8 cellular contexts compared by ENCODE assay signal in the genomic region with DNA sequence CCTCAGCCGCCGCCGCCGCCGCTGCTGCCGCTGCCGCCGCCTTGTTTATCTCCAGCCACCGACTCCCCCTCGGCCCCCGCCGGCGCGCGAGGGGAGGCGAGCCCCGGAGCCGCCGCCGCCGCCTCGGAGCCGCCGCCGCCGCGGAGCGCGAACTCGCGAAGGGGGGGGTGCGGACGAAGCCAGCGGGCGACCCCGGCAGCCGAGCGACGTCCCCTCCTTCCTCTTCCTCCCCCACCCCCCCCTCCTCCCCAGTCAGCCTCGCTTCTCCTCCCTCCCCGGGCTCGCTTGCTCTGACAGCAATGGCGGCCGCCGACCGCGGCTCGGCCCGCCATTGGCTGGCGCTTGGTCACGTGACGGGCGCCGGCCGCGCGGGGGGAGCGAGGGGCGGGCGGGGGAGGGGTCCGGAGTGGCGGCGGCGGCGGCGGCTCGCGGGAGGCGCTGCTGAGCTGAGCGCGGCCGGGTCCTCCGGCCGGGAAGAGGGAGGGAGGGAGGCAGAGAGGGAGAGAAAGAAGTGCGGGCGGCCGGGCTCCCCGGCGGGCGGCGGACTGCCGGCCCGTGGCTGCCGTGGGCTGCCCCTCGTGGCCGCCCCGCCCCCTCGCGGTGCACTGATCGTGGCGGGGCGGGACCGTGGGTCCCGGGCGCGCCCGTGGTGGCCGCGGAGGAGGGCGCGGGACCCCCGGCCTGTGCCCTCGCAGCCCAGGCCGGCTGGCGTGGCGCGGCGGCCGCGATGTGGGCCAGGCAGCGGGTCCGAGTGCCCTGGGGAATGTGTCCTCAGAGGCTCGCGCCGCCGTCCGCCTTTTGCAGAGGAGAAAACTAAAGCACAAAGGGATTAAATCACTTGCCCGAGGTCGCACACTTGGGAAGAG. TPM values are rescaled to one million over a fixed set of nuclear protein-coding genes. Genes with fewer than 3 reads are reported as not detected.
DNase-seq lines count a peak whose midpoint lies in the region; ATAC-seq and TF ChIP-seq lines count a peak whose summit lies in the region.

A gene (minus strand): TSS at position 301 of the 866 bp plus-strand sequence. CDS start 562 bp downstream, outside the sequence.

- H3K4me3 Mint-ChIP-seq in activated T-helper 2 cell treated with anti-CD3 and anti-CD28 coated beads, Interferon-gamma antibody, Interleukin-2, Interleukin-4, amounts not matched to agents 10 μg/mL and 5 μg/mL and 100 μg/mL, durations not matched to agents 14 hours and 24 hours and 36 hours (ENCODE audit: low read depth), result peak within 1 kb of the TSS; percentile 91
- H3K4me3 Mint-ChIP-seq in natural killer cell, result peak within 1 kb of the TSS; percentile 96

- H3K4me1 Mint-ChIP-seq in activated T-helper 2 cell treated with anti-CD3 and anti-CD28 coated beads, Interferon-gamma antibody, Interleukin-2, Interleukin-4, amounts not matched to agents 10 μg/mL and 5 μg/mL and 100 μg/mL, durations not matched to agents 14 hours and 24 hours and 36 hours (ENCODE audit: low read depth), result peaks cover 44% of the 10 kb centered on the region
- H3K4me1 Mint-ChIP-seq in natural killer cell, result peaks cover 43% of the 10 kb centered on the region in 2 donors

- H3K9me3 Mint-ChIP-seq in activated T-helper 2 cell treated with anti-CD3 and anti-CD28 coated beads, Interferon-gamma antibody, Interleukin-2, Interleukin-4, amounts not matched to agents 10 μg/mL and 5 μg/mL and 100 μg/mL, durations not matched to agents 14 hours and 24 hours and 36 hours, result no peaks in the 10 kb centered on the region
- H3K9me3 Mint-ChIP-seq in natural killer cell, result no peaks in the 10 kb centered on the region

- intact Hi-C loops in activated T-helper 2 cell treated with anti-CD3 and anti-CD28 coated beads, Interferon-gamma antibody, Interleukin-2, Interleukin-4, amounts not matched to agents 10 μg/mL and 5 μg/mL and 100 μg/mL, durations not matched to agents 14 hours and 24 hours and 36 hours (cut with micrococcal nuclease), result loop anchor here (2.0 to 10.0 kb wide), 8 partner anchors 40 to 325 kb away; a partner anchor contains a TSS
- intact Hi-C loops in natural killer cell (cut with micrococcal nuclease), result loop anchor here (2.0 to 5.0 kb wide), 3 partner anchors 40 to 210 kb away; no protein-coding TSS in a partner anchor

- CTCF ChIA-PET in RWPE1 (lab: Yijun Ruan, JAX), result interaction anchor here (0.6 kb wide), 1 partner anchor 29 kb away, joined by 3 read pairs; no protein-coding TSS in a partner anchor

- H3K4me3 ChIP-seq in fibroblast of mammary gland (ENCODE audit: control insufficient read depth, low read depth, low read length), result peak within 1 kb of the TSS; percentile 90

- H3K36me3 Mint-ChIP-seq in activated T-helper 2 cell treated with anti-CD3 and anti-CD28 coated beads, Interferon-gamma antibody, Interleukin-2, Interleukin-4, amounts not matched to agents 10 μg/mL and 5 μg/mL and 100 μg/mL, durations not matched to agents 14 hours and 24 hours and 36 hours (ENCODE audit: low read depth), result no peaks in the 10 kb centered on the region
- peaks cover 8% of the 10 kb centered on the region for H3K36me3 Mint-ChIP-seq in natural killer cell

- peak within 1 kb of the TSS; percentile 88 for H3K27ac ChIP-seq in RWPE1

- peaks cover 6% of the 10 kb centered on the region for H3K27me3 Mint-ChIP-seq in activated T-helper 2 cell treated with anti-CD3 and anti-CD28 coated beads, Interferon-gamma antibody, Interleukin-2, Interleukin-4, amounts not matched to agents 10 μg/mL and 5 μg/mL and 100 μg/mL, durations not matched to agents 14 hours and 24 hours and 36 hours (ENCODE audit: low read depth)
- H3K27me3 Mint-ChIP-seq in natural killer cell (ENCODE audit: low read depth in 2 of 2), result no peaks in the 10 kb centered on the region

- ATAC-seq in GM21717 (IDR thresholded peaks at IDR 0.05; ENCODE audit: unreplicated experiment) (peak; percentile 86), natural killer cell (peak; percentile 80 to 90 (median 86))

- TF ChIP-seq CTCF in RWPE1 (conservative IDR thresholded peaks at IDR 0.05; ENCODE audit: low read depth), result peak; percentile 70
- TF ChIP-seq CTCF in fibroblast of mammary gland (conservative IDR thresholded peaks at IDR 0.05; ENCODE audit: control insufficient read depth, insufficient read depth, low read depth, low read length), result no peak
- peak; percentile 19 for TF ChIP-seq CTCF in natural killer cell (IDR thresholded peaks at IDR 0.05)

- POLR2A ChIA-PET in RWPE1 (lab: Yijun Ruan, JAX; ENCODE audit: low non-redundant PET), result no interaction called here

- H3K27ac Mint-ChIP-seq in activated T-helper 2 cell treated with anti-CD3 and anti-CD28 coated beads, Interferon-gamma antibody, Interleukin-2, Interleukin-4, amounts not matched to agents 10 μg/mL and 5 μg/mL and 100 μg/mL, durations not matched to agents 14 hours and 24 hours and 36 hours, result peak within 1 kb of the TSS; percentile 91
- H3K27ac Mint-ChIP-seq in natural killer cell, result peak within 1 kb of the TSS; percentile 88 to 93

- DNase-seq in DMS53 treated with DMSO at 0.1 percent for 48 hours (lab: John Stamatoyannopoulos, UW; ENCODE audit: unreplicated experiment) (peak; percentile 84), KG1 (lab: John Stamatoyannopoulos, UW) (peak; percentile 76), RWPE1 (ENCODE audit: low spot score) (peak; percentile 98), fibroblast of mammary gland (ENCODE audit: low read depth) (peak; percentile 72), natural killer cell (peak; percentile 92)
- peak; percentile 85 for DNase-seq in activated T-helper 2 cell treated with anti-CD3 and anti-CD28 coated beads, Interferon-gamma antibody, Interleukin-2, Interleukin-4, amounts not matched to agents 10 μg/mL and 5 μg/mL and 100 μg/mL, durations not matched to agents 14 hours and 24 hours and 36 hours (ENCODE audit: low spot score)
- DNase-seq in stimulated activated naive CD4-positive, alpha-beta T cell (lab: John Stamatoyannopoulos, UW), result peak; percentile 84 to 91 (median 86)

RNA-seq across cellular contexts. Expression of the gene that starts here (rescaled TPM):
- total RNA-seq in activated T-helper 2 cell treated with anti-CD3 and anti-CD28 coated beads, Interferon-gamma antibody, Interleukin-2, Interleukin-4, amounts not matched to agents 10 μg/mL and 5 μg/mL and 100 μg/mL, durations not matched to agents 14 hours and 24 hours and 36 hours, result 49.0 and 52.5 TPM in 2 replicates
- 100 to 1,000 TPM; 237 to 316 (median 240) TPM for total RNA-seq in natural killer cell

Comparison
In these comparisons a context has a peak if more than half of its experiments do, and no peak if none do; other contexts are left out.
1. Peak in every context shown above with its lines: DNase-seq, ATAC-seq, H3K4me3 ChIP-seq and H3K27ac ChIP-seq.